10 cellular contexts compared by ENCODE assay signal in genomic region chr12:51389302-51389999, GRCh38. TPM values are rescaled to one million over a fixed set of nuclear protein-coding genes. Genes with fewer than 3 reads are reported as not detected.
DNase-seq lines count a peak whose midpoint lies in the region; ATAC-seq, FAIRE-seq and TF ChIP-seq lines count a peak whose summit lies in the region.
"Had no signal": no experiment of that assay in that cellular context is flagged by ENCODE, and none has a peak within 500 bp of the region (broad histone marks: within the 10 kb centered on the region; RNA-seq: fewer than 3 reads in every experiment).

No MANE protein-coding gene starts in this region.

- H3K9me3 ChIP-seq in neuronal stem cell (replicated peaks in 1 of 2; ENCODE audit: control insufficient read depth in 2 of 2, insufficient read depth in 1 of 2, low read depth in 1 of 2, low read length in 2 of 2) (peaks cover 2 to 5% of the 10 kb centered on the region in 2 donors), heart left ventricle (no peaks in the 10 kb centered on the region)

- H2AFZ ChIP-seq in neuronal stem cell (ENCODE audit: low read length) = no peak overlapping the region

- H3K79me1 ChIP-seq in neuronal stem cell (ENCODE audit: low read depth, low read length) = no peaks in the 10 kb centered on the region

- no peak overlapping the region for H3K14ac ChIP-seq in neuronal stem cell (ENCODE audit: low read length)

- intact Hi-C loops in heart left ventricle (cut with DNase I) = no loop called here

- no peak overlapping the region for H4K8ac ChIP-seq in neuronal stem cell (ENCODE audit: low read depth, low read length)

- no CpG with 5 or more reads among the region's 2 CpGs for WGBS in neuronal stem cell (ENCODE audit: extremely low coverage in 2 of 2, insufficient read length in 2 of 2, insufficient replicate concordance in 1 of 2), 2 donors
- 78 to 100% (median 83%) methylated on average over 2 of the region's 2 CpGs for WGBS in heart left ventricle, 4 donors

- no peak overlapping the region for H2BK5ac ChIP-seq in neuronal stem cell (ENCODE audit: low read length)

- H2BK12ac ChIP-seq in neuronal stem cell (ENCODE audit: low read length) = no peak overlapping the region

- no peak for TF ChIP-seq POLR2A in heart left ventricle (IDR thresholded peaks at IDR 0.05)

- no peak overlapping the region for H2BK120ac ChIP-seq in neuronal stem cell (ENCODE audit: low read depth, low read length)

- H3K27ac ChIP-seq in caudate nucleus (ENCODE audit: low read depth, low read length) (peak overlapping the region; percentile 82), neuronal stem cell (replicated peaks; ENCODE audit: low read length) (no peak overlapping the region), heart left ventricle (no peak overlapping the region)
- H3K27ac ChIP-seq: cardiac muscle cell had no signal

- no peak for FAIRE-seq in frontal cortex (lab: Jason Lieb, UNC)

- H3K4me2 ChIP-seq in neuronal stem cell (ENCODE audit: insufficient read depth, low read length, poor library complexity, severe bottlenecking) = no peak overlapping the region

- H3K27me3 ChIP-seq in neuronal stem cell (ENCODE audit: control insufficient read depth in 3 of 3, insufficient read depth in 3 of 3, low read depth in 1 of 3, low read length in 3 of 3) (peaks cover 7 to 85% (median 50%) of the 10 kb centered on the region in 3 experiments), heart left ventricle (peaks cover 0 to 31% (median 12%) of the 10 kb centered on the region in 9 donors)

- H3K4me3 ChIP-seq in neuronal stem cell (ENCODE audit: low read length in 2 of 2) (no peak overlapping the region), heart left ventricle (no peak overlapping the region)
- H3K4me3 ChIP-seq: cardiac muscle cell had no signal

- no peak overlapping the region for H2AK5ac ChIP-seq in neuronal stem cell (ENCODE audit: low read depth, low read length)

- H3K36me3 ChIP-seq in neuronal stem cell (replicated peaks in 1 of 2; ENCODE audit: control insufficient read depth in 2 of 2, insufficient read depth in 2 of 2, low read length in 2 of 2) (no peaks in the 10 kb centered on the region), heart left ventricle (no peaks in the 10 kb centered on the region)
- H3K36me3 ChIP-seq: cardiac muscle cell had no signal

- DNase-seq in GM20000 (ENCODE audit: low spot score) = peak; percentile 47
- peak; percentile 79 for DNase-seq in NCI-H69 (lab: John Stamatoyannopoulos, UW)
- peak in 1 of 61 donors; percentile 4 for DNase-seq in caudate nucleus (lab: John Stamatoyannopoulos, UW)
- no peak for DNase-seq in neuronal stem cell (ENCODE audit: low spot score)
- DNase-seq in frontal cortex (ENCODE audit: low spot score in 2 of 2) = no peak
- no peak for DNase-seq in heart left ventricle
- DNase-seq: left ventricle myocardium superior had no signal

- H3K4me1 ChIP-seq in neuronal stem cell (ENCODE audit: control insufficient read depth in 2 of 2, insufficient read depth in 1 of 2, low read depth in 1 of 2, low read length in 2 of 2) (peaks cover 3 to 11% of the 10 kb centered on the region in 2 donors), heart left ventricle (peaks cover 0 to 60% (median 5%) of the 10 kb centered on the region in 12 donors)

- no peak overlapping the region for H3K9ac ChIP-seq in neuronal stem cell (ENCODE audit: low read depth, low read length, poor library complexity)

- H2BK15ac ChIP-seq in neuronal stem cell (ENCODE audit: low read length) = no peak overlapping the region

- H4K91ac ChIP-seq in neuronal stem cell (ENCODE audit: low read depth, low read length, poor library complexity) = no peak overlapping the region

- peak overlapping the region; percentile 8 for H3K23ac ChIP-seq in neuronal stem cell (ENCODE audit: low read depth, low read length, poor library complexity)

- H3K18ac ChIP-seq in neuronal stem cell (ENCODE audit: low read length) = no peak overlapping the region

- H3K4ac ChIP-seq in neuronal stem cell (ENCODE audit: low read length) = no peak overlapping the region

- no peak for ATAC-seq in GM18870 (IDR thresholded peaks at IDR 0.05; ENCODE audit: unreplicated experiment)
- ATAC-seq in HG03280 (IDR thresholded peaks at IDR 0.05; ENCODE audit: unreplicated experiment) = no peak
- ATAC-seq in heart left ventricle = no peak
- ATAC-seq: left ventricle myocardium superior had no signal

- no peak for TF ChIP-seq CTCF in GM20000 (IDR thresholded peaks at IDR 0.05; ENCODE audit: extremely low read depth, missing control alignments)
- TF ChIP-seq CTCF in heart left ventricle (IDR thresholded peaks at IDR 0.05) = no peak

RNA-seq across cellular contexts. Expression of gene GALNT6, which starts 1.8 kb away (rescaled TPM):
- polyA plus RNA-seq in neuronal stem cell (2013, experiment 1 of 2) = 0.21 TPM
- 0.03 TPM for polyA plus RNA-seq in neuronal stem cell (2013, experiment 2 of 2)
- under 0.01 TPM for total RNA-seq in frontal cortex
- 1 to 10 TPM in 5 of 9 donors, under 1 TPM in 4; 0.62 to 8.0 (median 1.1) TPM for total RNA-seq in heart left ventricle
- under 1 TPM; 0.08 to 0.71 TPM for polyA plus RNA-seq in heart left ventricle

RNA-seq across cellular contexts. Expression of gene SLC4A8, which starts 35.2 kb away (rescaled TPM):
- 6.1 TPM for polyA plus RNA-seq in neuronal stem cell (2013, experiment 1 of 2)
- polyA plus RNA-seq in neuronal stem cell (2013, experiment 2 of 2) = 6.1 TPM
- total RNA-seq in frontal cortex = 25.3 TPM
- total RNA-seq in heart left ventricle = 1 to 10 TPM in 2 of 9 donors, under 1 TPM in 7; 0.13 to 3.6 (median 0.56) TPM
- polyA plus RNA-seq in heart left ventricle = under 1 TPM; 0.07 to 0.23 TPM

RNA-seq across cellular contexts. Expression of gene CELA1, which starts 43.0 kb away (rescaled TPM):
- polyA plus RNA-seq in neuronal stem cell (2013, experiment 1 of 2) = not detected
- polyA plus RNA-seq in neuronal stem cell (2013, experiment 2 of 2) = not detected
- not detected for total RNA-seq in frontal cortex
- not detected for total RNA-seq in heart left ventricle
- not detected for polyA plus RNA-seq in heart left ventricle
- total RNA-seq: cardiac muscle cell, left ventricle myocardium superior had no signal
- polyA plus RNA-seq: cardiac muscle cell had no signal

Comparison
In these comparisons a context has a peak if more than half of its experiments do, and no peak if none do; other contexts are left out.
1. DNase-seq: peak in GM20000 (single experiment) and NCI-H69 (single experiment); none in neuronal stem cell (single experiment), frontal cortex (0 of 2) and heart left ventricle (0 of 5).